ENCODE assay signal across 9 cellular contexts in genomic region chr3:9951962-9952805, GRCh38. TPM values are rescaled to one million over a fixed set of nuclear protein-coding genes. Genes with fewer than 3 reads are reported as not detected.
DNase-seq lines count a peak whose midpoint lies in the region; ATAC-seq, FAIRE-seq and TF ChIP-seq lines count a peak whose summit lies in the region.
"Had no signal": no experiment of that assay in that cellular context is flagged by ENCODE, and none has a peak within 500 bp of the region (broad histone marks: within the 10 kb centered on the region; RNA-seq: fewer than 3 reads in every experiment).

Gene PRRT3 (minus strand): TSS chr3:9952408. CDS start chr3:9950115, 2,293 bp downstream.

- H3K4me2 ChIP-seq in HepG2 (ENCODE audit: low read depth, low read length), result no peak within 1 kb of the TSS

- no peak for TF ChIP-seq POLR2A in HepG2 (IDR thresholded peaks at IDR 0.05; ENCODE audit: insufficient read depth in 1 of 2, low read depth in 2 of 2, low read length in 2 of 2)

- TF ChIP-seq CTCF in VCaP (conservative IDR thresholded peaks at IDR 0.05), result no peak
- no peak for TF ChIP-seq CTCF in HepG2 (CRISPR knock-in tag; IDR thresholded peaks at IDR 0.05)

- FAIRE-seq in HepG2 (lab: Jason Lieb, UNC), result no peak
- FAIRE-seq: endometrium had no signal

- peak; percentile 51 for DNase-seq in EH (ENCODE audit: low read depth)
- DNase-seq in HuH-7 (ENCODE audit: low spot score), result peak; percentile 83
- peak; percentile 34 for DNase-seq in central memory CD8-positive, alpha-beta T cell (ENCODE audit: low spot score in 2 of 2)
- DNase-seq in HepG2 (ENCODE audit: low spot score), result no peak
- DNase-seq in stimulated activated CD8-positive, alpha-beta memory T cell treated with anti-CD3 and anti-CD28 coated beads, Interleukin-4, amount 100 ng/mL, for 24 hours (ENCODE audit: low read depth), result peak; percentile 42
- DNase-seq in HPDE6-E6E7 (ENCODE audit: extremely low spot score), result no peak

- peak within 1 kb of the TSS; percentile 74 for H3K27ac Mint-ChIP-seq in central memory CD8-positive, alpha-beta T cell (ENCODE audit: low read depth)

- ATAC-seq in GM19468 (IDR thresholded peaks at IDR 0.05; ENCODE audit: extremely low read depth, unreplicated experiment) (peak; percentile 76), HepG2 (no peak)
- peak; percentile 86 for ATAC-seq in central memory CD8-positive, alpha-beta T cell (replicated peaks; ENCODE audit: extremely low read depth, poor library complexity, severe bottlenecking)

- POLR2A ChIA-PET in HepG2 (lab: Yijun Ruan, JAX), result no interaction called here

- H4K20me1 ChIP-seq in HepG2 (ENCODE audit: insufficient read depth, low read length), result no peaks in the 10 kb centered on the region

- no peaks in the 10 kb centered on the region for H3K9me3 ChIP-seq in HepG2 (ENCODE audit: low read length)

- no peak within 1 kb of the TSS for H3K4me3 ChIP-seq in HepG2 (replicated peaks in 1 of 3; ENCODE audit: insufficient read depth in 1 of 3, low read depth in 2 of 3, low read length in 3 of 3)

- no TSS peak for BruUV-seq in HepG2 (replicated peaks; lab: Mats Ljungman, UMichigan)

- H3K36me3 ChIP-seq in HepG2 (replicated peaks in 1 of 2; ENCODE audit: control insufficient read depth in 1 of 2, insufficient read depth in 2 of 2, low read length in 2 of 2), result no peaks in the 10 kb centered on the region; a peak in 2 of 5 replicates

- WGBS in HepG2 (ENCODE audit: low lambda C conversion rate), result 98% methylated on average over 49 of the region's 52 CpGs

- H3K9ac ChIP-seq in HepG2 (ENCODE audit: insufficient read depth, low read depth, low read length), result no peak within 1 kb of the TSS

- peaks cover 4% of the 10 kb centered on the region for H3K36me3 Mint-ChIP-seq in central memory CD8-positive, alpha-beta T cell (ENCODE audit: insufficient read depth)

- H3K79me2 ChIP-seq in HepG2 (ENCODE audit: insufficient read depth, low read length), result peaks cover 3% of the 10 kb centered on the region

- TF ChIP-seq EP300 in HepG2 (IDR thresholded peaks at IDR 0.05; ENCODE audit: low read depth in 2 of 2, low read length in 2 of 2), result no peak
- TF ChIP-seq EP300 in HepG2 (CRISPR knock-in tag; IDR thresholded peaks at IDR 0.05; ENCODE audit: borderline replicate concordance), result no peak

- CTCF ChIA-PET in HepG2 (lab: Yijun Ruan, JAX; ENCODE audit: low intra/inter-chr PET ratio, low total read pairs), result no interaction called here

- no peaks in the 10 kb centered on the region for H3K27me3 ChIP-seq in HepG2 (ENCODE audit: control insufficient read depth in 1 of 2, insufficient read depth in 2 of 2, low read length in 2 of 2)

- H2AFZ ChIP-seq in HepG2 (ENCODE audit: low read length), result no peak within 1 kb of the TSS

- intact Hi-C loops in HepG2 (cut with micrococcal nuclease; ENCODE audit: unreplicated experiment), result no loop called here

- H3K27ac ChIP-seq in VCaP (peak within 1 kb of the TSS; percentile 68), HepG2 (ENCODE audit: extremely low read length, insufficient read depth, low read length) (no peak within 1 kb of the TSS)

- no peak for TF ChIP-seq RAD21 in HepG2 (CRISPR knock-in tag; IDR thresholded peaks at IDR 0.05)

- in situ Hi-C loops in HepG2 (cut with HindIII; ENCODE audit: extremely low pct_ligation_motif_present, low pct_unique_long_range_greater_than_20kb), result no loop called here

- H3K27me3 Mint-ChIP-seq in central memory CD8-positive, alpha-beta T cell, result no peaks in the 10 kb centered on the region

- H3K4me1 ChIP-seq in HepG2 (ENCODE audit: insufficient read depth, low read length), result peaks cover 53% of the 10 kb centered on the region

- no peaks in the 10 kb centered on the region for H3K9me3 Mint-ChIP-seq in central memory CD8-positive, alpha-beta T cell

- peak within 1 kb of the TSS; percentile 90 for H3K4me3 Mint-ChIP-seq in central memory CD8-positive, alpha-beta T cell

- H3K4me1 Mint-ChIP-seq in central memory CD8-positive, alpha-beta T cell, result peaks cover 15% of the 10 kb centered on the region

TF ChIP-seq in HepG2, 621 proteins besides CTCF, POLR2A, EP300 and RAD21 (continues in another document):
- TF ChIP-seq ZFP36 (IDR thresholded peaks at IDR 0.05; ENCODE audit: borderline replicate concordance, low read depth, low read length, partially characterized antibody) (peak; percentile 12), AHDC1 (CRISPR knock-in tag; IDR thresholded peaks at IDR 0.05; ENCODE audit: borderline replicate concordance) (no peak), JUN (CRISPR knock-in tag; IDR thresholded peaks at IDR 0.05) (no peak), TFE3 (CRISPR knock-in tag; IDR thresholded peaks at IDR 0.05) (no peak), ADNP (CRISPR knock-in tag; IDR thresholded peaks at IDR 0.05) (no peak), FOXK1 (CRISPR knock-in tag; IDR thresholded peaks at IDR 0.05; ENCODE audit: borderline replicate concordance, low read depth) (no peak), ZNF549 (CRISPR knock-in tag; IDR thresholded peaks at IDR 0.05) (no peak)

RNA-seq across cellular contexts. Expression of gene PRRT3, which starts in this region (rescaled TPM):
- 0.29 and 0.44 TPM in 2 replicates for total RNA-seq in HepG2 (2016; rRNA removed; fragmentation: Illumina TruSeq; extraction: Trizol)
- 0.30 and 0.44 TPM in 2 replicates for total RNA-seq in HepG2 (2016; cell fraction: cytosol; rRNA removed; fragmentation: Illumina TruSeq; extraction: Trizol; ENCODE audit: low read depth)
- total RNA-seq in HepG2 (2016; cell fraction: insoluble cytoplasmic fraction; rRNA removed; fragmentation: Illumina TruSeq; extraction: Trizol), result 0.19 and 0.37 TPM in 2 replicates
- total RNA-seq in HepG2 (2016; cell fraction: membrane; rRNA removed; fragmentation: Illumina TruSeq; extraction: Trizol), result 0.37 and 0.41 TPM in 2 replicates
- total RNA-seq in HepG2 (2016; cell fraction: nucleus; rRNA removed; fragmentation: Illumina TruSeq; extraction: Trizol), result 0.34 and 0.47 TPM in 2 replicates
- 0.22 and 0.26 TPM in 2 replicates for polyA plus RNA-seq in HepG2 (2011; rRNA removed)
- polyA plus RNA-seq in HepG2 (2011; cell fraction: cytosol; rRNA removed), result 0.21 and 0.32 TPM in 2 replicates
- 0.61 and 0.68 TPM in 2 replicates for polyA plus RNA-seq in HepG2 (2011; cell fraction: nucleus; rRNA removed)
- 0.27 and 0.59 TPM in 2 replicates for polyA plus RNA-seq in HepG2 (2012)
- 0.18 and 0.20 TPM in 2 replicates for polyA plus RNA-seq in HepG2 (2016; cell fraction: cytosol; fragmentation: Illumina TruSeq; extraction: Trizol; ENCODE audit: low read depth)
- polyA plus RNA-seq in HepG2 (2016; cell fraction: insoluble cytoplasmic fraction; fragmentation: Illumina TruSeq; extraction: Trizol; ENCODE audit: low read depth), result 0.21 and 0.25 TPM in 2 replicates
- 0.25 and 0.29 TPM in 2 replicates for polyA plus RNA-seq in HepG2 (2016; cell fraction: membrane; fragmentation: Illumina TruSeq; extraction: Trizol; ENCODE audit: low read depth)
- 0.30 and 0.43 TPM in 2 replicates for polyA plus RNA-seq in HepG2 (2016; cell fraction: nucleus; fragmentation: Illumina TruSeq; extraction: Trizol; ENCODE audit: insufficient read depth, low read depth)
- 0.63 and 0.66 TPM in 2 replicates for polyA minus RNA-seq in HepG2 (2011; rRNA and poly(A)+ RNA removed; ENCODE audit: low replicate concordance)
- polyA minus RNA-seq in HepG2 (2011; cell fraction: cytosol; rRNA and poly(A)+ RNA removed), result 0.18 and 0.30 TPM in 2 replicates
- polyA minus RNA-seq in HepG2 (2011; cell fraction: nucleus; rRNA and poly(A)+ RNA removed), result 0.75 and 0.90 TPM in 2 replicates

Comparison
In these comparisons a context has a peak if more than half of its experiments do, and no peak if none do; other contexts are left out.
1. DNase-seq: peak in EH (single experiment), HuH-7 (single experiment), central memory CD8-positive, alpha-beta T cell (2 of 2) and stimulated activated CD8-positive, alpha-beta memory T cell treated with anti-CD3 and anti-CD28 coated beads, Interleukin-4, amount 100 ng/mL, for 24 hours (single experiment); none in HepG2 (single experiment) and HPDE6-E6E7 (single experiment).